Comparison of ENCODE assay signal across 7 cellular contexts in the genomic region with DNA sequence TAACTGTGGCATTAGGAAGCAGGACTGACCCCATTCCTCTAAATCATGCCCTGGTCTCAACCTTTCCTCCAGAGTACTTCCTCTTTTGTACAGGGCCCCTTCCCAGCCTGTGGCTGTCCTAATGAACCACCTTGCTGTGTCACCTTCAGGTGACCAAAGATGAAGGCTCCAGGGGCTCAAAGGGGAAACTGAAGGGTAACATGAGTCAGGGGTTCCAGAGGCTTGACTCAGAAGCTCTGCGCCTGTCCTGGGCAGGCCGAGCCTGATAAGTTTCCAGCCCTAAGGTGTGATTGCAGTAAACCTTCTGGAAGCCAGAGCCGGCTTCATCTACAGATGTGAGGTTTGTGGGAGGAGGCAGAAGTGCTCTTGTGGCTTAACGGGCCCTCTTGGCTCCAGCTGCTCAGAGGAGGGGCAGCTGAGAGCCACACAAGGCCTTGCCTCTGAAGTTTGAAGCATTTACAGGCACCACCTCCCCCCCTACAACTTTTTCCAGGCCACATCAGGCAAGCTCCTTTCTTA.
DNase-seq lines count a peak whose midpoint lies in the region; ATAC-seq, FAIRE-seq and TF ChIP-seq lines count a peak whose summit lies in the region.

No MANE protein-coding gene starts in this region.

- no peak for TF ChIP-seq CTCF in bronchial epithelial cell (IDR thresholded peaks at IDR 0.05; ENCODE audit: insufficient read depth, low read length, severe bottlenecking)

- DNase-seq in SKM-1 treated with dmso at 0.1 percent for 144 hours (lab: John Stamatoyannopoulos, UW; ENCODE audit: unreplicated experiment) (peak; percentile 88), bronchial epithelial cell (ENCODE audit: low read depth) (peak; percentile 83), head of caudate nucleus (no peak), ureter (ENCODE audit: low spot score) (no peak)
- peak; percentile 43 to 44 for DNase-seq in stimulated activated CD4-positive, alpha-beta T cell treated with anti-CD3 and anti-CD28 coated beads, Interleukin-1b, Interleukin-23, amount 100 ng/mL, for 4 hours (ENCODE audit: low read depth in 2 of 2)

- peaks cover under 1% of the 10 kb centered on the region for H3K36me3 ChIP-seq in bronchial epithelial cell (ENCODE audit: control insufficient read depth, insufficient read depth, low read length)

- intact Hi-C loops in head of caudate nucleus (cut with DNase I) = no loop called here

- H3K27me3 ChIP-seq in bronchial epithelial cell (ENCODE audit: control insufficient read depth, insufficient read depth, low read length) = no peaks in the 10 kb centered on the region

- no peak overlapping the region for H3K4me3 ChIP-seq in bronchial epithelial cell (ENCODE audit: low read depth, low read length)

- ATAC-seq in GM19035 (IDR thresholded peaks at IDR 0.05; ENCODE audit: unreplicated experiment) (peak; percentile 63), HG03045 (IDR thresholded peaks at IDR 0.05; ENCODE audit: unreplicated experiment) (peak; percentile 64)

- FAIRE-seq in bronchial epithelial cell (lab: Jason Lieb, UNC) = no peak

Comparison
In these comparisons a context has a peak if more than half of its experiments do, and no peak if none do; other contexts are left out.
1. DNase-seq: peak in SKM-1 treated with dmso at 0.1 percent for 144 hours (single experiment), bronchial epithelial cell (single experiment) and stimulated activated CD4-positive, alpha-beta T cell treated with anti-CD3 and anti-CD28 coated beads, Interleukin-1b, Interleukin-23, amount 100 ng/mL, for 4 hours (2 of 2); none in head of caudate nucleus (0 of 42) and ureter (single experiment).